ENCODE assay signal across 2 cellular contexts in genomic region chr12:63853978-63854377, GRCh38.
TF ChIP-seq lines count a peak whose summit lies in the region.

No MANE protein-coding gene starts in this region.

TF ChIP-seq in IMR-90, 13 proteins besides CTCF, POLR2A, EP300 and RAD21:
- TF ChIP-seq BHLHE40 (IDR thresholded peaks at IDR 0.05; ENCODE audit: low read depth, low read length) (no peak), MAZ (IDR thresholded peaks at IDR 0.05; ENCODE audit: borderline replicate concordance, low read depth, low read length) (no peak), RCOR1 (IDR thresholded peaks at IDR 0.05; ENCODE audit: insufficient replicate concordance, low read length) (no peak), CHD1 (IDR thresholded peaks at IDR 0.05; ENCODE audit: low read depth, low read length) (no peak), SMC3 (IDR thresholded peaks at IDR 0.05; ENCODE audit: low read depth, low read length) (no peak), MXI1 (IDR thresholded peaks at IDR 0.05; ENCODE audit: borderline replicate concordance, low read depth, low read length) (no peak), NFE2L2 (IDR thresholded peaks at IDR 0.05; ENCODE audit: low read depth, low read length) (no peak), CEBPB (IDR thresholded peaks at IDR 0.05; ENCODE audit: low read depth, low read length) (no peak), USF2 (IDR thresholded peaks at IDR 0.05; ENCODE audit: low read depth, low read length) (no peak), RFX5 (IDR thresholded peaks at IDR 0.05; ENCODE audit: low read depth, low read length) (no peak), FOS (IDR thresholded peaks at IDR 0.05; ENCODE audit: low read depth, low read length) (no peak), ELK1 (IDR thresholded peaks at IDR 0.05; ENCODE audit: borderline replicate concordance, low read depth, low read length) (no peak), MAFK (IDR thresholded peaks at IDR 0.05; ENCODE audit: low read depth, low read length) (no peak)
TF ChIP-seq in IMR-90: peak in this region for 0.

TF ChIP-seq in GM12878, 131 proteins besides CTCF, POLR2A, EP300 and RAD21:
- peak; percentile 27; the same call in 1 of the 2 replicates for TF ChIP-seq RELB (IDR thresholded peaks at IDR 0.05; ENCODE audit: low read depth)
- peak; percentile 72; the same call in 1 of the 2 replicates for TF ChIP-seq NFIC (IDR thresholded peaks at IDR 0.05; ENCODE audit: low read depth, low read length)
- TF ChIP-seq JUNB (IDR thresholded peaks at IDR 0.05): peak; percentile 48; the same call in 1 of the 2 replicates
- TF ChIP-seq RUNX3 (IDR thresholded peaks at IDR 0.05; ENCODE audit: low read length): peak; percentile 19; the same call in 1 of the 2 replicates
- TF ChIP-seq RELA (IDR thresholded peaks at IDR 0.05; ENCODE audit: borderline replicate concordance, partially characterized antibody): no peak
- TF ChIP-seq MTA2 (IDR thresholded peaks at IDR 0.05; ENCODE audit: low read depth): no peak
- no peak for TF ChIP-seq ZZZ3 (IDR thresholded peaks at IDR 0.05; ENCODE audit: control insufficient read depth, insufficient read length, low read depth)
- TF ChIP-seq, protein P1, sequence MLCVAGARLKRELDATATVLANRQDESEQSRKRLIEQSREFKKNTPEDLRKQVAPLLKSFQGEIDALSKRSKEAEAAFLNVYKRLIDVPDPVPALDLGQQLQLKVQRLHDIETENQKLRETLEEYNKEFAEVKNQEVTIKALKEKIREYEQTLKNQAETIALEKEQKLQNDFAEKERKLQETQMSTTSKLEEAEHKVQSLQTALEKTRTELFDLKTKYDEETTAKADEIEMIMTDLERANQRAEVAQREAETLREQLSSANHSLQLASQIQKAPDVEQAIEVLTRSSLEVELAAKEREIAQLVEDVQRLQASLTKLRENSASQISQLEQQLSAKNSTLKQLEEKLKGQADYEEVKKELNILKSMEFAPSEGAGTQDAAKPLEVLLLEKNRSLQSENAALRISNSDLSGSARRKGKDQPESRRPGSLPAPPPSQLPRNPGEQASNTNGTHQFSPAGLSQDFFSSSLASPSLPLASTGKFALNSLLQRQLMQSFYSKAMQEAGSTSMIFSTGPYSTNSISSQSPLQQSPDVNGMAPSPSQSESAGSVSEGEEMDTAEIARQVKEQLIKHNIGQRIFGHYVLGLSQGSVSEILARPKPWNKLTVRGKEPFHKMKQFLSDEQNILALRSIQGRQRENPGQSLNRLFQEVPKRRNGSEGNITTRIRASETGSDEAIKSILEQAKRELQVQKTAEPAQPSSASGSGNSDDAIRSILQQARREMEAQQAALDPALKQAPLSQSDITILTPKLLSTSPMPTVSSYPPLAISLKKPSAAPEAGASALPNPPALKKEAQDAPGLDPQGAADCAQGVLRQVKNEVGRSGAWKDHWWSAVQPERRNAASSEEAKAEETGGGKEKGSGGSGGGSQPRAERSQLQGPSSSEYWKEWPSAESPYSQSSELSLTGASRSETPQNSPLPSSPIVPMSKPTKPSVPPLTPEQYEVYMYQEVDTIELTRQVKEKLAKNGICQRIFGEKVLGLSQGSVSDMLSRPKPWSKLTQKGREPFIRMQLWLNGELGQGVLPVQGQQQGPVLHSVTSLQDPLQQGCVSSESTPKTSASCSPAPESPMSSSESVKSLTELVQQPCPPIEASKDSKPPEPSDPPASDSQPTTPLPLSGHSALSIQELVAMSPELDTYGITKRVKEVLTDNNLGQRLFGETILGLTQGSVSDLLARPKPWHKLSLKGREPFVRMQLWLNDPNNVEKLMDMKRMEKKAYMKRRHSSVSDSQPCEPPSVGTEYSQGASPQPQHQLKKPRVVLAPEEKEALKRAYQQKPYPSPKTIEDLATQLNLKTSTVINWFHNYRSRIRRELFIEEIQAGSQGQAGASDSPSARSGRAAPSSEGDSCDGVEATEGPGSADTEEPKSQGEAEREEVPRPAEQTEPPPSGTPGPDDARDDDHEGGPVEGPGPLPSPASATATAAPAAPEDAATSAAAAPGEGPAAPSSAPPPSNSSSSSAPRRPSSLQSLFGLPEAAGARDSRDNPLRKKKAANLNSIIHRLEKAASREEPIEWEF (IDR thresholded peaks at IDR 0.05; ENCODE audit: insufficient replicate concordance, low read depth, low read length): no peak
- no peak for TF ChIP-seq MEF2A (IDR thresholded peaks at IDR 0.05; ENCODE audit: insufficient read depth, low read depth, low read length)
- no peak for TF ChIP-seq CEBPB (IDR thresholded peaks at IDR 0.05; ENCODE audit: borderline replicate concordance in 1 of 2, low read depth in 2 of 2, low read length in 2 of 2)
- no peak for TF ChIP-seq ZNF274 (IDR thresholded peaks at IDR 0.05; ENCODE audit: insufficient read depth, insufficient read length)
- no peak for TF ChIP-seq MLLT1 (IDR thresholded peaks at IDR 0.05)
- TF ChIP-seq ZNF592 (IDR thresholded peaks at IDR 0.05): no peak
- peak; percentile 36; the same call in 1 of the 2 replicates for TF ChIP-seq FOXM1 (IDR thresholded peaks at IDR 0.05; ENCODE audit: low read depth, low read length)
- TF ChIP-seq IKZF2 (IDR thresholded peaks at IDR 0.05): no peak
- TF ChIP-seq BACH1 (IDR thresholded peaks at IDR 0.05; ENCODE audit: borderline replicate concordance): no peak
- no peak for TF ChIP-seq NR2C2 (IDR thresholded peaks at IDR 0.05; ENCODE audit: borderline replicate concordance, control insufficient read depth, insufficient read length, low read depth)
- no peak for TF ChIP-seq TARDBP (IDR thresholded peaks at IDR 0.05; ENCODE audit: borderline replicate concordance)
